ENCODE assay signal across 1 cellular context in the genomic region with DNA sequence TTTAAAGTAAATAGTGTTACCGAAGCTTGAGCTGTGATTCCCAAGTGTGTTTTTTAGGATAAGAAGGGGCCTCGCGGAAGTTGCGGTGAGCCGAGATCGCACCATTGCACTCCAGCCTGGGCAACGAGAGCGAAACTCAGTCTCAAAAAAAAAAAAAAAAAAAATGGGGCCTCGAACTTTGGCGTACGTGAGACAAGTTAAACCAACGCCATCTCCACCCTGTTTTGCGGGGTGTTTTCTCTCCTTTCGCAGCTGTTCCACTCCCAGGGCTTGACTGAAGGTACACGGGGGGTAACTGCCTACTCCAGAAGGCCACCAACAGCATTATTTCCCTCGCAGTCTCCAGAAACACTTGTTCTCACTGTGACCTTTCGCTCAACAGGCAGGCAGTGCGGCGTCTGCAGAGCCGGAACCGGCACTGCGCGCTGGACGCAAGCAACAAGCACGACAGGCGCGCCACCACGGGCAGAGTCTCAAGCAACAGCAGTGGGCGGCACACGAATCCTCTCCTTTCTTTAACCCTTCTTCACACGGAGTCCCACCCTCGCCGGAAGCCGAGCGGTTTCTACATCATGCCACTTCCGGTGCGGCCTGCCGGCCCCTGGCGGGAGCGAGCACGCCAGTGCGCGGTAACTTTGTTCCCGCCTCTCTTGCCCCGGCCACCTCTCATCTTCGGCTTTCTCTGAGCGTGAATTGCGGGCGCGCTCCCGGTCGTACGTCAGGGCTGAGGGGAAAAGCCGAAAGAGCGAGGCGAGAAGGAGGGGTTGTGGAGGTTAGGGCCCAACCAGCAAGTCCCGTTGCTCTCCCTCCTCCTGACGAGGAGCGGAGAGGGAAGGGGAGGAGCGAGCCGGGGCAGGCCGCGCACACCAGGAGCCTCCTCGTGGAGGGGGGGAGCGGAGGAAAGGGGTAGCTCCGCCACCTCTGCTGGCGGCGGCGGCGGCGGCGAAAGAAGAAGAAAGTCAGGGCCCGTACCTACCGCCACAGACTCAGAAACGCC.
TF ChIP-seq lines count a peak whose summit lies in the region.

No MANE protein-coding gene starts in this region.

TF ChIP-seq in K562, 482 proteins besides CTCF, POLR2A, EP300 and RAD21 (continued from another document and continues in another):
- TF ChIP-seq, protein P1, sequence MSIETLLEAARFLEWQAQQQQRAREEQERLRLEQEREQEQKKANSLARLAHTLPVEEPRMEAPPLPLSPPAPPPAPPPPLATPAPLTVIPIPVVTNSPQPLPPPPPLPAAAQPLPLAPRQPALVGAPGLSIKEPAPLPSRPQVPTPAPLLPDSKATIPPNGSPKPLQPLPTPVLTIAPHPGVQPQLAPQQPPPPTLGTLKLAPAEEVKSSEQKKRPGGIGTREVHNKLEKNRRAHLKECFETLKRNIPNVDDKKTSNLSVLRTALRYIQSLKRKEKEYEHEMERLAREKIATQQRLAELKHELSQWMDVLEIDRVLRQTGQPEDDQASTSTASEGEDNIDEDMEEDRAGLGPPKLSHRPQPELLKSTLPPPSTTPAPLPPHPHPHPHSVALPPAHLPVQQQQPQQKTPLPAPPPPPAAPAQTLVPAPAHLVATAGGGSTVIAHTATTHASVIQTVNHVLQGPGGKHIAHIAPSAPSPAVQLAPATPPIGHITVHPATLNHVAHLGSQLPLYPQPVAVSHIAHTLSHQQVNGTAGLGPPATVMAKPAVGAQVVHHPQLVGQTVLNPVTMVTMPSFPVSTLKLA (conservative IDR thresholded peaks at IDR 0.05) = peak; percentile 59 to 80
- TF ChIP-seq ZNF384 (IDR thresholded peaks at IDR 0.05; ENCODE audit: low read depth, low read length) (peak; percentile 72), GTF2F1 (IDR thresholded peaks at IDR 0.05; ENCODE audit: low read depth, low read length) (no peak; the same call in 1 of the 2 replicates), POLR3G (IDR thresholded peaks at IDR 0.05; ENCODE audit: extremely low read depth, insufficient read length, insufficient replicate concordance) (no peak), MTF1 (CRISPR knock-in tag; IDR thresholded peaks at IDR 0.05; ENCODE audit: borderline replicate concordance) (no peak), ZNF707 (CRISPR knock-in tag; conservative IDR thresholded peaks at IDR 0.05) (no peak; the same call in 1 of the 2 replicates), SRF (CRISPR knock-in tag; IDR thresholded peaks at IDR 0.05) (peak; percentile 14 to 27; a peak in 1 of 4 replicates), SREBF2 (CRISPR knock-in tag; IDR thresholded peaks at IDR 0.05) (peak; percentile 86; the same call in 1 of the 2 replicates), SNIP1 (IDR thresholded peaks at IDR 0.05; ENCODE audit: low read depth) (no peak), CXXC5 (CRISPR knock-in tag; IDR thresholded peaks at IDR 0.05) (peak; percentile 98), PHF20 (IDR thresholded peaks at IDR 0.05; ENCODE audit: partially characterized antibody) (peak; percentile 79), FOXM1 (IDR thresholded peaks at IDR 0.05; ENCODE audit: low read depth) (no peak), FOXM1 (CRISPR knock-in tag; IDR thresholded peaks at IDR 0.05; ENCODE audit: low read depth) (peak; percentile 81; the same call in 1 of the 2 replicates), ZNF561 (CRISPR knock-in tag; conservative IDR thresholded peaks at IDR 0.05) (no peak), SPI1 (IDR thresholded peaks at IDR 0.05; ENCODE audit: borderline replicate concordance, low read depth, low read length) (0 out of 2 replicates have a peak, but pooled peaks have one; percentile 0), BCL6 (CRISPR knock-in tag; IDR thresholded peaks at IDR 0.05) (no peak), ZNF175 (CRISPR knock-in tag; IDR thresholded peaks at IDR 0.05; ENCODE audit: low read depth) (peak; percentile 14; the same call in 1 of the 2 replicates), CBX5 (IDR thresholded peaks at IDR 0.05; ENCODE audit: borderline replicate concordance, low read depth) (no peak)
- TF ChIP-seq, protein P2, sequence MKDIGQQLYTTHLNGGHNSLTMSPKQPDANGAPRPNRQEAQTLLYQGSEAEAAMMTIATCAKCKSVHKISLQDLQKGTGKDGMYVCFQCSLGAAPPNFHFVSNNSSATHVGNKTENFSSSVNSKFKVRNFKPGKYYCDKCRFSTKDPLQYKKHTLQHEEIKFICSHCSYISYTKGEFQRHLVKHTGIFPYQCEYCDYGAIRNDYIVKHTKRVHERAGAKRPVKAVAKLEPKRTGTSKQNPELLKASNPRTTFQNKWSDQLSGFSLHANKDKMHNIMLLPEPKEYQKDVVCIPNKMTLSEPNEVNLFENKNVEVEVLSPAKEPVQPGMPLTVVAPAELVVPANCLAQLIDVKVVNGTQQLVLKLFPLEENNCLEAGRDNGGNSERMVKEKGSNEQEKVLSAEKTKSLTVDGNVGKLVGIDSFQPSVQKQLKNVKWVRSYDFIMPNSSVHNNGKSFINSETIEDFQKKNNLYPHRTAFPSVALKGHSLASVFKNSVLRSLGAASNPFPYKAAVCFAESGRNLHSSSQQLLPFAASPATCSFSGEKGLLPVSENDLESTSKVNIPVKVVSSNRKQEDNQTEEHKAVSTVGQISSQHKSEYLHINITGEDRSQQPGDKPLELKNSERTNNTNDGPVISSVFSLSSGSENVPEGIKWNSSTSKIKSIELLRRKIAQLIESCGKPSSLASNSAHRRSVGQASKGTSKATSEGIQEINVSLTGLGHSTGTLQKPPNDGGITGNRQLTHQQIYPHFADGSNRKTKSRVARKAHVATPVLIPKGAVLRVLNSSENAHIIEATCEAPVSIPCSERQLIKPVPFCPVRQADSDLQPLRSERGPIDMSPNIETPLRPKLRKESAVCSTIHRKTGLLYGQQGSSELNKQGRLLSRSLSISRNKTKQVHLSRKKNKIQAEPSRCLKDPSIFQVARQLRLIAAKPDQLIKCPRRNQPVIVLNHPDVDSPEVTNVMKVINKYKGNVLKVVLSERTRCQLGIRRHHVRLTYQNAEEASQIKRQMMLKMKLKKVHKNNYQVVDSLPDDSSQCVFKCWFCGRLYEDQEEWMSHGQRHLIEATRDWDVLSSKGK (CRISPR knock-in tag; IDR thresholded peaks at IDR 0.05) = no peak
- TF ChIP-seq, protein P3, sequence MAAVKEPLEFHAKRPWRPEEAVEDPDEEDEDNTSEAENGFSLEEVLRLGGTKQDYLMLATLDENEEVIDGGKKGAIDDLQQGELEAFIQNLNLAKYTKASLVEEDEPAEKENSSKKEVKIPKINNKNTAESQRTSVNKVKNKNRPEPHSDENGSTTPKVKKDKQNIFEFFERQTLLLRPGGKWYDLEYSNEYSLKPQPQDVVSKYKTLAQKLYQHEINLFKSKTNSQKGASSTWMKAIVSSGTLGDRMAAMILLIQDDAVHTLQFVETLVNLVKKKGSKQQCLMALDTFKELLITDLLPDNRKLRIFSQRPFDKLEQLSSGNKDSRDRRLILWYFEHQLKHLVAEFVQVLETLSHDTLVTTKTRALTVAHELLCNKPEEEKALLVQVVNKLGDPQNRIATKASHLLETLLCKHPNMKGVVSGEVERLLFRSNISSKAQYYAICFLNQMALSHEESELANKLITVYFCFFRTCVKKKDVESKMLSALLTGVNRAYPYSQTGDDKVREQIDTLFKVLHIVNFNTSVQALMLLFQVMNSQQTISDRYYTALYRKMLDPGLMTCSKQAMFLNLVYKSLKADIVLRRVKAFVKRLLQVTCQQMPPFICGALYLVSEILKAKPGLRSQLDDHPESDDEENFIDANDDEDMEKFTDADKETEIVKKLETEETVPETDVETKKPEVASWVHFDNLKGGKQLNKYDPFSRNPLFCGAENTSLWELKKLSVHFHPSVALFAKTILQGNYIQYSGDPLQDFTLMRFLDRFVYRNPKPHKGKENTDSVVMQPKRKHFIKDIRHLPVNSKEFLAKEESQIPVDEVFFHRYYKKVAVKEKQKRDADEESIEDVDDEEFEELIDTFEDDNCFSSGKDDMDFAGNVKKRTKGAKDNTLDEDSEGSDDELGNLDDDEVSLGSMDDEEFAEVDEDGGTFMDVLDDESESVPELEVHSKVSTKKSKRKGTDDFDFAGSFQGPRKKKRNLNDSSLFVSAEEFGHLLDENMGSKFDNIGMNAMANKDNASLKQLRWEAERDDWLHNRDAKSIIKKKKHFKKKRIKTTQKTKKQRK (IDR thresholded peaks at IDR 0.05; ENCODE audit: borderline replicate concordance, low read depth, low read length) = no peak
- TF ChIP-seq, protein P4, sequence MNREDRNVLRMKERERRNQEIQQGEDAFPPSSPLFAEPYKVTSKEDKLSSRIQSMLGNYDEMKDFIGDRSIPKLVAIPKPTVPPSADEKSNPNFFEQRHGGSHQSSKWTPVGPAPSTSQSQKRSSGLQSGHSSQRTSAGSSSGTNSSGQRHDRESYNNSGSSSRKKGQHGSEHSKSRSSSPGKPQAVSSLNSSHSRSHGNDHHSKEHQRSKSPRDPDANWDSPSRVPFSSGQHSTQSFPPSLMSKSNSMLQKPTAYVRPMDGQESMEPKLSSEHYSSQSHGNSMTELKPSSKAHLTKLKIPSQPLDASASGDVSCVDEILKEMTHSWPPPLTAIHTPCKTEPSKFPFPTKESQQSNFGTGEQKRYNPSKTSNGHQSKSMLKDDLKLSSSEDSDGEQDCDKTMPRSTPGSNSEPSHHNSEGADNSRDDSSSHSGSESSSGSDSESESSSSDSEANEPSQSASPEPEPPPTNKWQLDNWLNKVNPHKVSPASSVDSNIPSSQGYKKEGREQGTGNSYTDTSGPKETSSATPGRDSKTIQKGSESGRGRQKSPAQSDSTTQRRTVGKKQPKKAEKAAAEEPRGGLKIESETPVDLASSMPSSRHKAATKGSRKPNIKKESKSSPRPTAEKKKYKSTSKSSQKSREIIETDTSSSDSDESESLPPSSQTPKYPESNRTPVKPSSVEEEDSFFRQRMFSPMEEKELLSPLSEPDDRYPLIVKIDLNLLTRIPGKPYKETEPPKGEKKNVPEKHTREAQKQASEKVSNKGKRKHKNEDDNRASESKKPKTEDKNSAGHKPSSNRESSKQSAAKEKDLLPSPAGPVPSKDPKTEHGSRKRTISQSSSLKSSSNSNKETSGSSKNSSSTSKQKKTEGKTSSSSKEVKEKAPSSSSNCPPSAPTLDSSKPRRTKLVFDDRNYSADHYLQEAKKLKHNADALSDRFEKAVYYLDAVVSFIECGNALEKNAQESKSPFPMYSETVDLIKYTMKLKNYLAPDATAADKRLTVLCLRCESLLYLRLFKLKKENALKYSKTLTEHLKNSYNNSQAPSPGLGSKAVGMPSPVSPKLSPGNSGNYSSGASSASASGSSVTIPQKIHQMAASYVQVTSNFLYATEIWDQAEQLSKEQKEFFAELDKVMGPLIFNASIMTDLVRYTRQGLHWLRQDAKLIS (CRISPR knock-in tag; IDR thresholded peaks at IDR 0.05) = peak; percentile 94
- TF ChIP-seq, protein P5, sequence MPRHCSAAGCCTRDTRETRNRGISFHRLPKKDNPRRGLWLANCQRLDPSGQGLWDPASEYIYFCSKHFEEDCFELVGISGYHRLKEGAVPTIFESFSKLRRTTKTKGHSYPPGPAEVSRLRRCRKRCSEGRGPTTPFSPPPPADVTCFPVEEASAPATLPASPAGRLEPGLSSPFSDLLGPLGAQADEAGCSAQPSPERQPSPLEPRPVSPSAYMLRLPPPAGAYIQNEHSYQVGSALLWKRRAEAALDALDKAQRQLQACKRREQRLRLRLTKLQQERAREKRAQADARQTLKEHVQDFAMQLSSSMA (CRISPR knock-in tag; IDR thresholded peaks at IDR 0.05) = peak; percentile 82
- TF ChIP-seq, protein P6, sequence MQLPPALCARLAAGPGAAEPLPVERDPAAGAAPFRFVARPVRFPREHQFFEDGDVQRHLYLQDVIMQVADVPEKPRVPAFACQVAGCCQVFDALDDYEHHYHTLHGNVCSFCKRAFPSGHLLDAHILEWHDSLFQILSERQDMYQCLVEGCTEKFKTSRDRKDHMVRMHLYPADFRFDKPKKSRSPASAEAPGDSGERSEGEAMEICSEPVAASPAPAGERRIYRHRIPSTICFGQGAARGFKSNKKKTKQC (CRISPR knock-in tag; IDR thresholded peaks at IDR 0.05) = peak; percentile 65; the same call in 1 of the 2 replicates
- TF ChIP-seq, protein P7, sequence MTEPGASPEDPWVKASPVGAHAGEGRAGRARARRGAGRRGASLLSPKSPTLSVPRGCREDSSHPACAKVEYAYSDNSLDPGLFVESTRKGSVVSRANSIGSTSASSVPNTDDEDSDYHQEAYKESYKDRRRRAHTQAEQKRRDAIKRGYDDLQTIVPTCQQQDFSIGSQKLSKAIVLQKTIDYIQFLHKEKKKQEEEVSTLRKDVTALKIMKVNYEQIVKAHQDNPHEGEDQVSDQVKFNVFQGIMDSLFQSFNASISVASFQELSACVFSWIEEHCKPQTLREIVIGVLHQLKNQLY (CRISPR knock-in tag; conservative IDR thresholded peaks at IDR 0.05) = no peak
- TF ChIP-seq, protein P8, sequence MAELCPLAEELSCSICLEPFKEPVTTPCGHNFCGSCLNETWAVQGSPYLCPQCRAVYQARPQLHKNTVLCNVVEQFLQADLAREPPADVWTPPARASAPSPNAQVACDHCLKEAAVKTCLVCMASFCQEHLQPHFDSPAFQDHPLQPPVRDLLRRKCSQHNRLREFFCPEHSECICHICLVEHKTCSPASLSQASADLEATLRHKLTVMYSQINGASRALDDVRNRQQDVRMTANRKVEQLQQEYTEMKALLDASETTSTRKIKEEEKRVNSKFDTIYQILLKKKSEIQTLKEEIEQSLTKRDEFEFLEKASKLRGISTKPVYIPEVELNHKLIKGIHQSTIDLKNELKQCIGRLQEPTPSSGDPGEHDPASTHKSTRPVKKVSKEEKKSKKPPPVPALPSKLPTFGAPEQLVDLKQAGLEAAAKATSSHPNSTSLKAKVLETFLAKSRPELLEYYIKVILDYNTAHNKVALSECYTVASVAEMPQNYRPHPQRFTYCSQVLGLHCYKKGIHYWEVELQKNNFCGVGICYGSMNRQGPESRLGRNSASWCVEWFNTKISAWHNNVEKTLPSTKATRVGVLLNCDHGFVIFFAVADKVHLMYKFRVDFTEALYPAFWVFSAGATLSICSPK (IDR thresholded peaks at IDR 0.05; ENCODE audit: borderline replicate concordance) = no peak
- TF ChIP-seq, protein P9, sequence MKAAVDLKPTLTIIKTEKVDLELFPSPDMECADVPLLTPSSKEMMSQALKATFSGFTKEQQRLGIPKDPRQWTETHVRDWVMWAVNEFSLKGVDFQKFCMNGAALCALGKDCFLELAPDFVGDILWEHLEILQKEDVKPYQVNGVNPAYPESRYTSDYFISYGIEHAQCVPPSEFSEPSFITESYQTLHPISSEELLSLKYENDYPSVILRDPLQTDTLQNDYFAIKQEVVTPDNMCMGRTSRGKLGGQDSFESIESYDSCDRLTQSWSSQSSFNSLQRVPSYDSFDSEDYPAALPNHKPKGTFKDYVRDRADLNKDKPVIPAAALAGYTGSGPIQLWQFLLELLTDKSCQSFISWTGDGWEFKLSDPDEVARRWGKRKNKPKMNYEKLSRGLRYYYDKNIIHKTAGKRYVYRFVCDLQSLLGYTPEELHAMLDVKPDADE (conservative IDR thresholded peaks at IDR 0.05; ENCODE audit: control insufficient read depth, low read depth, low read length) = peak; percentile 64
- TF ChIP-seq, protein P10, sequence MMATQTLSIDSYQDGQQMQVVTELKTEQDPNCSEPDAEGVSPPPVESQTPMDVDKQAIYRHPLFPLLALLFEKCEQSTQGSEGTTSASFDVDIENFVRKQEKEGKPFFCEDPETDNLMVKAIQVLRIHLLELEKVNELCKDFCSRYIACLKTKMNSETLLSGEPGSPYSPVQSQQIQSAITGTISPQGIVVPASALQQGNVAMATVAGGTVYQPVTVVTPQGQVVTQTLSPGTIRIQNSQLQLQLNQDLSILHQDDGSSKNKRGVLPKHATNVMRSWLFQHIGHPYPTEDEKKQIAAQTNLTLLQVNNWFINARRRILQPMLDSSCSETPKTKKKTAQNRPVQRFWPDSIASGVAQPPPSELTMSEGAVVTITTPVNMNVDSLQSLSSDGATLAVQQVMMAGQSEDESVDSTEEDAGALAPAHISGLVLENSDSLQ (IDR thresholded peaks at IDR 0.05) = peak; percentile 82
- TF ChIP-seq, protein P11, sequence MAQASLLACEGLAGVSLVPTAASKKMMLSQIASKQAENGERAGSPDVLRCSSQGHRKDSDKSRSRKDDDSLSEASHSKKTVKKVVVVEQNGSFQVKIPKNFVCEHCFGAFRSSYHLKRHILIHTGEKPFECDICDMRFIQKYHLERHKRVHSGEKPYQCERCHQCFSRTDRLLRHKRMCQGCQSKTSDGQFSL (CRISPR knock-in tag; IDR thresholded peaks at IDR 0.05) = peak; percentile 59
- TF ChIP-seq, protein P11 (tag; IDR thresholded peaks at IDR 0.05) = peak in 1 of 2 experiments; percentile 92; a peak in 2 of 4 replicates
